2 cellular contexts compared by ENCODE assay signal in genomic region chr6:82841309-82841708, GRCh38.
TF ChIP-seq lines count a peak whose summit lies in the region.

No MANE protein-coding gene starts in this region.

TF ChIP-seq in GM23338, 12 proteins besides CTCF, POLR2A, EP300 and RAD21:
- no peak for TF ChIP-seq STAT1 (IDR thresholded peaks at IDR 0.05; ENCODE audit: unreplicated experiment)
- no peak for TF ChIP-seq CREB1 (CRISPR knock-in tag; IDR thresholded peaks at IDR 0.05; ENCODE audit: low read depth)
- no peak for TF ChIP-seq REST (IDR thresholded peaks at IDR 0.05; ENCODE audit: unreplicated experiment)
- TF ChIP-seq JUNB (IDR thresholded peaks at IDR 0.05; ENCODE audit: unreplicated experiment) = no peak
- no peak for TF ChIP-seq ZNF114 (CRISPR knock-in tag; IDR thresholded peaks at IDR 0.05)
- TF ChIP-seq EZH2phosphoT487 (IDR thresholded peaks at IDR 0.05; ENCODE audit: unreplicated experiment) = no peak
- no peak for TF ChIP-seq ETS1 (IDR thresholded peaks at IDR 0.05)
- no peak for TF ChIP-seq POLR2AphosphoS5 (IDR thresholded peaks at IDR 0.05; ENCODE audit: low read depth)
- TF ChIP-seq ZNF331 (CRISPR knock-in tag; IDR thresholded peaks at IDR 0.05; ENCODE audit: low read depth) = no peak

TF ChIP-seq in K562, 482 proteins besides CTCF, POLR2A, EP300 and RAD21:
- TF ChIP-seq ZNF263 (CRISPR knock-in tag; IDR thresholded peaks at IDR 0.05; ENCODE audit: borderline replicate concordance) = 0 out of 2 replicates have a peak, but pooled peaks have one; percentile 38
- TF ChIP-seq GTF2E2 (tag; IDR thresholded peaks at IDR 0.05) = no peak
- no peak for TF ChIP-seq EP400 (IDR thresholded peaks at IDR 0.05)
- no peak for TF ChIP-seq ZNF224 (CRISPR knock-in tag; IDR thresholded peaks at IDR 0.05)
- TF ChIP-seq ERF (CRISPR knock-in tag; IDR thresholded peaks at IDR 0.05) = no peak
- TF ChIP-seq CBX1 (IDR thresholded peaks at IDR 0.05; ENCODE audit: low read depth) = no peak
- no peak for TF ChIP-seq CTBP1 (IDR thresholded peaks at IDR 0.05; ENCODE audit: borderline replicate concordance)
TF ChIP-seq in K562: peak in this region for 1.
